Comparison of ENCODE assay signal across 1 cellular context in genomic region chr3:172096881-172097420, GRCh38.
TF ChIP-seq lines count a peak whose summit lies in the region.

No MANE protein-coding gene starts in this region.

TF ChIP-seq in HepG2, 621 proteins besides CTCF, POLR2A, EP300 and RAD21 (continued from another document and continues in another):
- peak; percentile 77; the same call in 1 of the 2 replicates for TF ChIP-seq THRA (CRISPR knock-in tag; IDR thresholded peaks at IDR 0.05; ENCODE audit: borderline replicate concordance)
- peak; percentile 67; the same call in 1 of the 2 replicates for TF ChIP-seq NCOR1 (IDR thresholded peaks at IDR 0.05; ENCODE audit: borderline replicate concordance, low read length)
- TF ChIP-seq GATAD1 (CRISPR knock-in tag; IDR thresholded peaks at IDR 0.05) = no peak; the same call in 1 of the 2 replicates
- peak; percentile 72; the same call in 1 of the 2 replicates for TF ChIP-seq AHDC1 (CRISPR knock-in tag; IDR thresholded peaks at IDR 0.05; ENCODE audit: borderline replicate concordance)
- peak; percentile 78; the same call in 1 of the 2 replicates for TF ChIP-seq TARDBP (CRISPR knock-in tag; IDR thresholded peaks at IDR 0.05)
- no peak for TF ChIP-seq ZFX (CRISPR knock-in tag; IDR thresholded peaks at IDR 0.05; ENCODE audit: low read depth)
- peak; percentile 41; the same call in 1 of the 2 replicates for TF ChIP-seq MIXL1 (CRISPR knock-in tag; IDR thresholded peaks at IDR 0.05)
- peak; percentile 59; the same call in 1 of the 2 replicates for TF ChIP-seq CBFB (CRISPR knock-in tag; IDR thresholded peaks at IDR 0.05)
- peak; percentile 24; the same call in 1 of the 2 replicates for TF ChIP-seq ATF1 (CRISPR knock-in tag; IDR thresholded peaks at IDR 0.05)
- no peak for TF ChIP-seq KIAA2018 (CRISPR knock-in tag; IDR thresholded peaks at IDR 0.05; ENCODE audit: borderline replicate concordance)
- peak; percentile 45; the same call in 1 of the 2 replicates for TF ChIP-seq ZMYM4 (CRISPR knock-in tag; IDR thresholded peaks at IDR 0.05)
- TF ChIP-seq ZBTB26 (CRISPR knock-in tag; IDR thresholded peaks at IDR 0.05; ENCODE audit: borderline replicate concordance) = no peak
- TF ChIP-seq CREM (IDR thresholded peaks at IDR 0.05) = peak; percentile 81
- no peak for TF ChIP-seq CREM (CRISPR knock-in tag; IDR thresholded peaks at IDR 0.05)
- peak; percentile 82 for TF ChIP-seq DPF2 (CRISPR knock-in tag; IDR thresholded peaks at IDR 0.05; ENCODE audit: borderline replicate concordance, low read depth)
- TF ChIP-seq ZFYVE20 (CRISPR knock-in tag; IDR thresholded peaks at IDR 0.05; ENCODE audit: borderline replicate concordance, low read depth) = no peak
- TF ChIP-seq HMGXB3 (CRISPR knock-in tag; IDR thresholded peaks at IDR 0.05; ENCODE audit: borderline replicate concordance) = peak; percentile 47; the same call in 1 of the 2 replicates
- peak; percentile 70; the same call in 1 of the 2 replicates for TF ChIP-seq TFAP4 (IDR thresholded peaks at IDR 0.05; ENCODE audit: borderline replicate concordance, low read depth)
- TF ChIP-seq FOSL2 (CRISPR knock-in tag; IDR thresholded peaks at IDR 0.05) = peak; percentile 75
- 0 out of 2 replicates have a peak, but pooled peaks have one; percentile 31 for TF ChIP-seq ELF3 (CRISPR knock-in tag; IDR thresholded peaks at IDR 0.05)
- no peak for TF ChIP-seq MBNL3 (CRISPR knock-in tag; conservative IDR thresholded peaks at IDR 0.05)
- peak in 1 of 2 experiments; percentile 67; a peak in 2 of 4 replicates for TF ChIP-seq ATF4 (CRISPR knock-in tag; IDR thresholded peaks at IDR 0.05)
- 0 out of 2 replicates have a peak, but pooled peaks have one; percentile 17 for TF ChIP-seq ZNF362 (CRISPR knock-in tag; IDR thresholded peaks at IDR 0.05; ENCODE audit: borderline replicate concordance)
